In genomic region chr6:119627908-119628669, GRCh38 we compare ENCODE assay signal across 16 cellular contexts.
A peak's percentile ranks its signal among the peaks of the same experiment; 100 is the strongest.
DNase-seq lines count a peak whose midpoint lies in the region; ATAC-seq, FAIRE-seq and TF ChIP-seq lines count a peak whose summit lies in the region.
"Had no signal": no experiment of that assay in that cellular context is flagged by ENCODE, and none has a peak within 500 bp of the region (broad histone marks: within the 10 kb centered on the region; RNA-seq: fewer than 3 reads in every experiment).

No MANE protein-coding gene starts in this region.

- TF ChIP-seq POLR2A in K562 (conservative IDR thresholded peaks at IDR 0.05), result no peak

- 5% methylated on average over 5 of the region's 5 CpGs for WGBS in K562 (ENCODE audit: insufficient coverage, low coverage, missing lambda C conversion rate)

- H3K4me3 ChIP-seq in Loucy (ENCODE audit: low read length, poor library complexity, severe bottlenecking), result no peak overlapping the region
- no peak overlapping the region for H3K4me3 ChIP-seq in K562
- H3K4me3 ChIP-seq in WERI-Rb-1 (ENCODE audit: low read depth, low read length), result no peak overlapping the region
- H3K4me3 ChIP-seq: thyroid gland had no signal

- peak; percentile 41 to 66 for TF ChIP-seq RAD21 in K562 (CRISPR knock-in tag; conservative IDR thresholded peaks at IDR 0.05 in 1 of 2, IDR thresholded peaks at IDR 0.05 in 1 of 2)

- in situ Hi-C loops in K562 (cut with MboI), result no loop called here

- H3K4me1 ChIP-seq in Loucy (ENCODE audit: insufficient read depth, low read length, poor library complexity, severe bottlenecking) (peaks cover 3% of the 10 kb centered on the region), K562 (replicated peaks in 1 of 2; ENCODE audit: control insufficient read depth in 2 of 2, insufficient read depth in 2 of 2, low read length in 2 of 2) (peaks cover 8 to 31% of the 10 kb centered on the region in 2 experiments; a peak in 3 of 5 replicates)
- H3K4me1 ChIP-seq: thyroid gland had no signal

- intact Hi-C loops in K562 (cut with micrococcal nuclease), result loop anchor here (1.0 to 5.0 kb wide), 5 partner anchors 85 to 481 kb away; no protein-coding TSS in a partner anchor

- H3K36me3 ChIP-seq in Loucy (ENCODE audit: insufficient read depth, low read length), result no peaks in the 10 kb centered on the region
- H3K36me3 ChIP-seq in K562 (ENCODE audit: control insufficient read depth, insufficient read depth, low read length), result no peaks in the 10 kb centered on the region
- H3K36me3 ChIP-seq in WERI-Rb-1, result no peaks in the 10 kb centered on the region
- H3K36me3 ChIP-seq: thyroid gland had no signal

- H3K27me3 ChIP-seq in Loucy (ENCODE audit: insufficient read depth, low read length, poor library complexity, severe bottlenecking) (no peaks in the 10 kb centered on the region), K562 (ENCODE audit: control insufficient read depth in 2 of 2, insufficient read depth in 2 of 2, low read length in 2 of 2) (no peaks in the 10 kb centered on the region), WERI-Rb-1 (ENCODE audit: insufficient read depth, low read depth, severe bottlenecking) (no peaks in the 10 kb centered on the region)
- H3K27me3 ChIP-seq: thyroid gland had no signal

- CTCF ChIA-PET in K562 (lab: Yijun Ruan, JAX; ENCODE audit: low intra/inter-chr PET ratio), result no interaction called here

- no peak overlapping the region for H3K9ac ChIP-seq in Loucy (ENCODE audit: low read depth, low read length, poor library complexity, severe bottlenecking)
- H3K9ac ChIP-seq in K562 (ENCODE audit: insufficient read depth in 1 of 2, low read depth in 2 of 2, low read length in 2 of 2), result peak overlapping the region; percentile 23 to 70; a peak in 3 of 4 replicates

- peak; percentile 82 for TF ChIP-seq EP300 in K562 (IDR thresholded peaks at IDR 0.05; ENCODE audit: low read length)

- DNase-seq in AG20443 (ENCODE audit: low spot score), result peak; percentile 24
- DNase-seq in K562 (ENCODE audit: extremely low read depth in 1 of 4, low spot score in 3 of 4), result peak; percentile 58 to 84 (median 63)
- DNase-seq in islet precursor cell, result peak; percentile 82
- no peak for DNase-seq in WERI-Rb-1
- DNase-seq in COLO668 (lab: John Stamatoyannopoulos, UW; ENCODE audit: unreplicated experiment), result no peak
- DNase-seq: activated CD4-positive, alpha-beta memory T cell treated with anti-CD3 and anti-CD28 coated beads, Interleukin-2, amount 10 ng/mL, durations not matched to agents 7 days and 5 days; activated naive CD4-positive, alpha-beta T cell treated with anti-CD3 and anti-CD28 coated beads, Interleukin-2, amount 10 ng/mL, durations not matched to agents 7 days and 5 days; dermis blood vessel endothelial cell; DND-41; NCI-H1436; NCI-H774; right cardiac atrium; thyroid gland had no signal

- H3K79me2 ChIP-seq in Loucy (ENCODE audit: insufficient read depth, low read length) (no peaks in the 10 kb centered on the region), K562 (ENCODE audit: control insufficient read depth, insufficient read depth, low read length) (no peaks in the 10 kb centered on the region)

- POLR2A ChIA-PET in K562 (lab: Yijun Ruan, JAX), result interaction anchor here (0.5 to 1.7 kb wide), 12 partner anchors 11 to 490 kb away, joined by 3 to 7 read pairs (median 3); no protein-coding TSS in a partner anchor

- H3F3A ChIP-seq in Loucy (ENCODE audit: low read depth), result no peaks in the 10 kb centered on the region

- H2AFZ ChIP-seq in Loucy (ENCODE audit: low read length) (peak overlapping the region; percentile 54), K562 (ENCODE audit: low read depth, low read length) (peak overlapping the region; percentile 66)

- TF ChIP-seq CTCF in Loucy (conservative IDR thresholded peaks at IDR 0.05; ENCODE audit: low read length), result no peak
- TF ChIP-seq CTCF in K562 (IDR thresholded peaks at IDR 0.05 in 2 of 3, conservative IDR thresholded peaks at IDR 0.05 in 1 of 3; ENCODE audit: insufficient read depth in 2 of 3, low read depth in 1 of 3, low read length in 3 of 3), result peak in 1 of 3 experiments; percentile 27; a peak in 2 of 6 replicates
- TF ChIP-seq CTCF in WERI-Rb-1 (IDR thresholded peaks at IDR 0.05; ENCODE audit: low read depth, low read length), result no peak

- peak; percentile 91 for ATAC-seq in K562
- no peak for ATAC-seq in HG02885 (IDR thresholded peaks at IDR 0.05; ENCODE audit: poor library complexity, unreplicated experiment)
- ATAC-seq in HG03045 (IDR thresholded peaks at IDR 0.05; ENCODE audit: unreplicated experiment), result no peak
- ATAC-seq: right cardiac atrium had no signal

- H4K20me1 ChIP-seq in Loucy (ENCODE audit: insufficient read depth, low read length, poor library complexity, severe bottlenecking) (no peaks in the 10 kb centered on the region), K562 (replicated peaks; ENCODE audit: control insufficient read depth, insufficient read depth, low read length) (no peaks in the 10 kb centered on the region)

- 0 out of 2 replicates have a peak, but pooled peaks cover 2% of the 10 kb centered on the region for H3K9me3 ChIP-seq in Loucy (ENCODE audit: insufficient read depth, low read depth, low read length)
- H3K9me3 ChIP-seq in K562 (replicated peaks; ENCODE audit: control insufficient read depth, insufficient read depth, low read depth, low read length), result peaks cover 4% of the 10 kb centered on the region; the same call in 1 of the 2 replicates
- H3K9me3 ChIP-seq in WERI-Rb-1 (ENCODE audit: severe bottlenecking), result no peaks in the 10 kb centered on the region
- H3K9me3 ChIP-seq: thyroid gland had no signal

- H3K9me1 ChIP-seq in K562 (ENCODE audit: control insufficient read depth, insufficient read depth, low read length), result no peaks in the 10 kb centered on the region

- no TSS peak for BruUV-seq in K562 (replicated peaks; lab: Mats Ljungman, UMichigan)

- FAIRE-seq in K562 (lab: Jason Lieb, UNC), result peak; percentile 75

- H3K4me2 ChIP-seq in Loucy (ENCODE audit: low read depth, low read length, poor library complexity, severe bottlenecking) (no peak overlapping the region), K562 (ENCODE audit: insufficient read depth, low read length) (peak overlapping the region; percentile 73)

- H3K27ac ChIP-seq in K562 (ENCODE audit: extremely low read depth, low read depth, low read length) (peak overlapping the region; percentile 89), WERI-Rb-1 (no peak overlapping the region)
- H3K27ac ChIP-seq: thyroid gland had no signal

- H3K9me2 ChIP-seq in Loucy (replicated peaks; ENCODE audit: low read depth, low read length), result no peaks in the 10 kb centered on the region

TF ChIP-seq in K562, 482 proteins besides CTCF, POLR2A, EP300 and RAD21 (continues in another document):
- TF ChIP-seq PBX2 (CRISPR knock-in tag; IDR thresholded peaks at IDR 0.05; ENCODE audit: low read depth) (no peak), PBX2 (tag; conservative IDR thresholded peaks at IDR 0.05; ENCODE audit: low read depth) (peak; percentile 69), ZNF174 (CRISPR knock-in tag; IDR thresholded peaks at IDR 0.05) (no peak), ZFP1 (CRISPR knock-in tag; IDR thresholded peaks at IDR 0.05) (no peak), FOSL1 (tag; conservative IDR thresholded peaks at IDR 0.05) (peak; percentile 89), TRIM24 (IDR thresholded peaks at IDR 0.05) (peak; percentile 42 to 61; a peak in 1 of 4 replicates), TGIF2 (CRISPR knock-in tag; IDR thresholded peaks at IDR 0.05) (no peak)
- TF ChIP-seq, protein P1, sequence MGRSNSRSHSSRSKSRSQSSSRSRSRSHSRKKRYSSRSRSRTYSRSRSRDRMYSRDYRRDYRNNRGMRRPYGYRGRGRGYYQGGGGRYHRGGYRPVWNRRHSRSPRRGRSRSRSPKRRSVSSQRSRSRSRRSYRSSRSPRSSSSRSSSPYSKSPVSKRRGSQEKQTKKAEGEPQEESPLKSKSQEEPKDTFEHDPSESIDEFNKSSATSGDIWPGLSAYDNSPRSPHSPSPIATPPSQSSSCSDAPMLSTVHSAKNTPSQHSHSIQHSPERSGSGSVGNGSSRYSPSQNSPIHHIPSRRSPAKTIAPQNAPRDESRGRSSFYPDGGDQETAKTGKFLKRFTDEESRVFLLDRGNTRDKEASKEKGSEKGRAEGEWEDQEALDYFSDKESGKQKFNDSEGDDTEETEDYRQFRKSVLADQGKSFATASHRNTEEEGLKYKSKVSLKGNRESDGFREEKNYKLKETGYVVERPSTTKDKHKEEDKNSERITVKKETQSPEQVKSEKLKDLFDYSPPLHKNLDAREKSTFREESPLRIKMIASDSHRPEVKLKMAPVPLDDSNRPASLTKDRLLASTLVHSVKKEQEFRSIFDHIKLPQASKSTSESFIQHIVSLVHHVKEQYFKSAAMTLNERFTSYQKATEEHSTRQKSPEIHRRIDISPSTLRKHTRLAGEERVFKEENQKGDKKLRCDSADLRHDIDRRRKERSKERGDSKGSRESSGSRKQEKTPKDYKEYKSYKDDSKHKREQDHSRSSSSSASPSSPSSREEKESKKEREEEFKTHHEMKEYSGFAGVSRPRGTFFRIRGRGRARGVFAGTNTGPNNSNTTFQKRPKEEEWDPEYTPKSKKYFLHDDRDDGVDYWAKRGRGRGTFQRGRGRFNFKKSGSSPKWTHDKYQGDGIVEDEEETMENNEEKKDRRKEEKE (IDR thresholded peaks at IDR 0.05; ENCODE audit: borderline replicate concordance in 1 of 2, control insufficient read depth in 1 of 2, low read depth in 2 of 2, low read length in 1 of 2), result no peak

Comparison
In these comparisons a context has a peak if more than half of its experiments do, and no peak if none do; other contexts are left out.
1. DNase-seq: peak in AG20443 (single experiment), K562 (4 of 4) and islet precursor cell (single experiment); none in WERI-Rb-1 (single experiment) and COLO668 (single experiment).